17 cellular contexts compared by ENCODE assay signal in genomic region chr2:135791418-135792190, GRCh38. TPM values are rescaled to one million over a fixed set of nuclear protein-coding genes. Genes with fewer than 3 reads are reported as not detected.
DNase-seq lines count a peak whose midpoint lies in the region; ATAC-seq and TF ChIP-seq lines count a peak whose summit lies in the region.
"Had no signal": no experiment of that assay in that cellular context is flagged by ENCODE, and none has a peak within 500 bp of the region (broad histone marks: within the 10 kb centered on the region; RNA-seq: fewer than 3 reads in every experiment).

No MANE protein-coding gene starts in this region.

- H3K9me3 Mint-ChIP-seq in activated CD4-positive, alpha-beta memory T cell treated with anti-CD3 and anti-CD28 coated beads for 36 hours: no peaks in the 10 kb centered on the region
- H3K9me3 Mint-ChIP-seq: activated T-helper 2 cell treated with anti-CD3 and anti-CD28 coated beads, Interferon-gamma antibody, Interleukin-2, Interleukin-4, amounts not matched to agents 10 μg/mL and 5 μg/mL and 100 μg/mL, durations not matched to agents 14 hours and 24 hours and 36 hours had no signal

- H3K4me1 Mint-ChIP-seq in activated CD4-positive, alpha-beta memory T cell treated with anti-CD3 and anti-CD28 coated beads for 36 hours (ENCODE audit: low read depth): peaks cover 16% of the 10 kb centered on the region

- ATAC-seq in omental fat pad (ENCODE audit: low FRiP score): peak; percentile 53
- ATAC-seq: activated CD8-positive, alpha-beta T cell treated with anti-CD3 and anti-CD28 coated beads, Interleukin-2, amount 10 ng/mL, durations not matched to agents 7 days and 5 days; gastroesophageal sphincter had no signal

- no peak for TF ChIP-seq CTCF in epithelial cell of esophagus (IDR thresholded peaks at IDR 0.05; ENCODE audit: insufficient read depth, low read depth, low read length, missing control alignments)
- TF ChIP-seq CTCF in omental fat pad (IDR thresholded peaks at IDR 0.05): no peak
- no peak for TF ChIP-seq CTCF in uterus (IDR thresholded peaks at IDR 0.05)

- H3K27me3 ChIP-seq in effector memory CD4-positive, alpha-beta T cell (replicated peaks; ENCODE audit: control insufficient read depth, insufficient read depth, low read length, poor library complexity, severe bottlenecking): no peaks in the 10 kb centered on the region
- H3K27me3 ChIP-seq in uterus: no peaks in the 10 kb centered on the region
- H3K27me3 ChIP-seq: gastroesophageal sphincter, SJCRH30 had no signal

- H3K4me3 ChIP-seq in epithelial cell of esophagus (ENCODE audit: low read length) (no peak overlapping the region), uterus (no peak overlapping the region)
- H3K4me3 ChIP-seq in effector memory CD4-positive, alpha-beta T cell (ENCODE audit: insufficient read depth, low read depth, low read length, poor library complexity, severe bottlenecking): no peak overlapping the region
- H3K4me3 ChIP-seq: gastroesophageal sphincter, SJCRH30 had no signal

- DNase-seq in Daoy (ENCODE audit: low read depth) (peak; percentile 15), NCI-H226 (peak; percentile 77), epithelial cell of esophagus (ENCODE audit: low read depth) (peak; percentile 27), omental fat pad (ENCODE audit: low spot score) (no peak), COR-L47 (lab: John Stamatoyannopoulos, UW) (no peak), uterus (no peak)
- DNase-seq in effector memory CD4-positive, alpha-beta T cell: no peak
- no peak for DNase-seq in activated CD4-positive, alpha-beta memory T cell treated with anti-CD3 and anti-CD28 coated beads for 36 hours
- DNase-seq: activated CD8-positive, alpha-beta T cell treated with anti-CD3 and anti-CD28 coated beads, Interleukin-2, amount 10 ng/mL, durations not matched to agents 7 days and 5 days; MV-4-11; NK-92 treated with Interleukin-12 subunit alpha and Interleukin-12 subunit beta, amount 100 ng/mL, for 24 hours had no signal

- POLR2A ChIA-PET in activated CD4-positive, alpha-beta memory T cell treated with anti-CD3 and anti-CD28 coated beads for 36 hours (lab: Charles Lee): no interaction called here

- H3K27ac Mint-ChIP-seq in activated CD4-positive, alpha-beta memory T cell treated with anti-CD3 and anti-CD28 coated beads for 36 hours: no peak overlapping the region
- H3K27ac Mint-ChIP-seq: activated T-helper 2 cell treated with anti-CD3 and anti-CD28 coated beads, Interferon-gamma antibody, Interleukin-2, Interleukin-4, amounts not matched to agents 10 μg/mL and 5 μg/mL and 100 μg/mL, durations not matched to agents 14 hours and 24 hours and 36 hours had no signal

- H3K27ac ChIP-seq in effector memory CD4-positive, alpha-beta T cell (ENCODE audit: insufficient read depth, low read length, poor library complexity, severe bottlenecking): no peak overlapping the region
- H3K27ac ChIP-seq in uterus: no peak overlapping the region
- H3K27ac ChIP-seq: gastroesophageal sphincter, SJCRH30 had no signal

- H3K36me3 Mint-ChIP-seq in activated CD4-positive, alpha-beta memory T cell treated with anti-CD3 and anti-CD28 coated beads for 36 hours: peaks cover 4% of the 10 kb centered on the region

- H3K36me3 ChIP-seq in effector memory CD4-positive, alpha-beta T cell (ENCODE audit: control insufficient read depth, insufficient read depth, low read length): no peaks in the 10 kb centered on the region
- no peaks in the 10 kb centered on the region for H3K36me3 ChIP-seq in uterus

- no peaks in the 10 kb centered on the region for H3K9me3 ChIP-seq in effector memory CD4-positive, alpha-beta T cell (ENCODE audit: control insufficient read depth, low read length)
- no peaks in the 10 kb centered on the region for H3K9me3 ChIP-seq in uterus
- H3K9me3 ChIP-seq: SJCRH30 had no signal

- H3K27me3 Mint-ChIP-seq in activated CD4-positive, alpha-beta memory T cell treated with anti-CD3 and anti-CD28 coated beads for 36 hours: no peaks in the 10 kb centered on the region

- H3K4me3 Mint-ChIP-seq in activated CD4-positive, alpha-beta memory T cell treated with anti-CD3 and anti-CD28 coated beads for 36 hours: no peak overlapping the region
- H3K4me3 Mint-ChIP-seq: activated CD8-positive, alpha-beta T cell treated with anti-CD3 and anti-CD28 coated beads, Interleukin-2, amount 10 ng/mL, durations not matched to agents 7 days and 5 days; brain had no signal

- CTCF ChIA-PET in activated CD4-positive, alpha-beta memory T cell treated with anti-CD3 and anti-CD28 coated beads for 36 hours (lab: Charles Lee): interaction anchor here (0.9 kb wide), 1 partner anchor 8 kb away, joined by 4 read pairs; no protein-coding TSS in a partner anchor

- intact Hi-C loops in activated CD4-positive, alpha-beta memory T cell treated with anti-CD3 and anti-CD28 coated beads for 36 hours (cut with micrococcal nuclease): loop anchor here (2.0 to 10.0 kb wide), 2 partner anchors 47 to 177 kb away; no protein-coding TSS in a partner anchor
- intact Hi-C loops in uterus (cut with DNase I; ENCODE audit: low total_unique reads): no loop called here

- TF ChIP-seq POLR2A in uterus (IDR thresholded peaks at IDR 0.05): no peak

- H3K4me1 ChIP-seq in effector memory CD4-positive, alpha-beta T cell (ENCODE audit: control insufficient read depth, insufficient read depth, low read length, poor library complexity, severe bottlenecking): no peaks in the 10 kb centered on the region
- H3K4me1 ChIP-seq in uterus: no peaks in the 10 kb centered on the region
- H3K4me1 ChIP-seq: gastroesophageal sphincter, SJCRH30 had no signal

RNA-seq across cellular contexts. Expression of gene LCT, which starts 45.4 kb away (rescaled TPM):
- total RNA-seq in Daoy (2014; rRNA removed; shearing (Covaris generic)): 0.40 TPM in 1 of 2 replicates, not detected in the other
- total RNA-seq in omental fat pad: under 1 TPM in 1 of 4 donors, not detected in 3; 0.09 TPM
- under 1 TPM; 0.02 to 0.05 TPM for total RNA-seq in activated CD4-positive, alpha-beta memory T cell treated with anti-CD3 and anti-CD28 coated beads for 36 hours
- under 1 TPM in 1 of 4 donors, not detected in 3; 0.07 TPM for total RNA-seq in uterus
- total RNA-seq: G401, gastroesophageal sphincter, SJCRH30, temporal lobe had no signal

RNA-seq across cellular contexts. Expression of gene UBXN4, which starts 49.9 kb away (rescaled TPM):
- 45.2 and 52.5 TPM in 2 replicates for total RNA-seq in Daoy (2014; rRNA removed; shearing (Covaris generic))
- 10 to 100 TPM; 60.1 to 86.7 (median 75.1) TPM for total RNA-seq in omental fat pad
- total RNA-seq in activated CD4-positive, alpha-beta memory T cell treated with anti-CD3 and anti-CD28 coated beads for 36 hours: 100 to 1,000 TPM; 107 TPM
- total RNA-seq in uterus: 100 to 1,000 TPM in 2 of 4 donors, 10 to 100 TPM in 2; 24.7 to 116 (median 71.4) TPM

Comparison
In these comparisons a context has a peak if more than half of its experiments do, and no peak if none do; other contexts are left out.
1. DNase-seq: peak in Daoy (single experiment), NCI-H226 (single experiment) and epithelial cell of esophagus (single experiment); none in omental fat pad (single experiment), effector memory CD4-positive, alpha-beta T cell (0 of 3), activated CD4-positive, alpha-beta memory T cell treated with anti-CD3 and anti-CD28 coated beads for 36 hours (single experiment), COR-L47 (single experiment) and uterus (0 of 2).